In the genomic region with DNA sequence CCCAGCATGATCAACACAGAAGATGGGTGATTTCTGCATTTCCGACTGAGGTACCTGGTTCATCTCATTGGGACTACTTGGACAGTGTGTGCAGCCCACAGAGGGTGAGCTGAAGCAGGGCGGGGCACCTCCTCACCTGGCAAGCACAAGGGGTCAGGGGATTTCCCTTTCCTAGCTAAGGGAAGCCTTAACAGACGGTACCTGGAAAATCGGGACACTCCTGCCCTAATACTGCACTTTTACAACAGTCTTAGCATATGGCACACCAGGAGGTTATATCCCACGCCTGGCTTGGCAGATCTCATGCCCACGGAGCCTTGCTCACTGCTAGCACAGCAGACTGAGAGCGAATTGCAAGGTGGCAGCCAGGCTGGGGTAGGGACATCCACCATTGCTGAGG, we compare ENCODE assay signal across 23 cellular contexts.
"Had no signal": no experiment of that assay in that cellular context is flagged by ENCODE, and none has a peak within 500 bp of the region (broad histone marks: within the 10 kb centered on the region; RNA-seq: fewer than 3 reads in every experiment).

No MANE protein-coding gene starts in this region.

- DNase-seq: dermis blood vessel endothelial cell; effector CD4-positive, alpha-beta T cell; effector memory CD4-positive, alpha-beta T cell; esophagus squamous epithelium; foreskin fibroblast; foreskin melanocyte; gastrocnemius medialis; glutamatergic neuron; head of caudate nucleus; hypothalamus; immature natural killer cell; islet precursor cell; kidney; kidney glomerular epithelial cell; left ventricle myocardium superior; lower lobe of right lung; mesendoderm; midbrain; naive thymus-derived CD4-positive, alpha-beta T cell had no signal

- H3K4me1 ChIP-seq: esophagus squamous epithelium, gastrocnemius medialis, left lung, lower lobe of right lung had no signal

- H2AFZ ChIP-seq: hepatocyte had no signal

- H3K27ac ChIP-seq: coronary artery, dorsolateral prefrontal cortex, esophagus squamous epithelium, gastrocnemius medialis, hepatocyte, left lung, lower lobe of right lung had no signal

- H3K27me3 ChIP-seq: dorsolateral prefrontal cortex, esophagus squamous epithelium, gastrocnemius medialis, hepatocyte, left lung had no signal

- H3K4me3 ChIP-seq: coronary artery, dorsolateral prefrontal cortex, esophagus squamous epithelium, gastrocnemius medialis, hepatocyte, left lung, lower lobe of right lung had no signal

- H3K9me3 ChIP-seq: esophagus squamous epithelium, gastrocnemius medialis, lower lobe of right lung had no signal

- H3K4me2 ChIP-seq: hepatocyte had no signal

- ATAC-seq: gastrocnemius medialis; left lung; left ventricle myocardium superior; lower lobe of right lung; naive thymus-derived CD4-positive, alpha-beta T cell had no signal

- H3K36me3 ChIP-seq: esophagus squamous epithelium, gastrocnemius medialis, left lung, lower lobe of right lung had no signal
